Comparison of ENCODE assay signal across 17 cellular contexts in genomic region chr2:236558999-236559978, GRCh38. TPM values are rescaled to one million over a fixed set of nuclear protein-coding genes. Genes with fewer than 3 reads are reported as not detected.
DNase-seq lines count a peak whose midpoint lies in the region; ATAC-seq and TF ChIP-seq lines count a peak whose summit lies in the region.
"Had no signal": no experiment of that assay in that cellular context is flagged by ENCODE, and none has a peak within 500 bp of the region (broad histone marks: within the 10 kb centered on the region; RNA-seq: fewer than 3 reads in every experiment).

No MANE protein-coding gene starts in this region.

- H3K23ac ChIP-seq in neuronal stem cell (ENCODE audit: low read depth, low read length, poor library complexity): no peak overlapping the region

- peak overlapping the region; percentile 8 for H3K27ac Mint-ChIP-seq in osteocyte (ENCODE audit: unreplicated experiment)
- H3K27ac Mint-ChIP-seq: HFFc6 had no signal

- no peak overlapping the region for H2BK5ac ChIP-seq in neuronal stem cell (ENCODE audit: low read length)

- peaks cover 18% of the 10 kb centered on the region for H3K36me3 Mint-ChIP-seq in activated T-cell treated with anti-CD3 and anti-CD28 coated beads, Interleukin-2, amount 50 U/mL, for 4 hours (ENCODE audit: insufficient read depth)
- H3K36me3 Mint-ChIP-seq in osteocyte (ENCODE audit: unreplicated experiment): peaks cover 2% of the 10 kb centered on the region

- no peak overlapping the region for H3K4me2 ChIP-seq in neuronal stem cell (ENCODE audit: insufficient read depth, low read length, poor library complexity, severe bottlenecking)

- no peak for TF ChIP-seq CTCF in osteocyte (IDR thresholded peaks at IDR 0.05)

- no CpG with 5 or more reads among the region's 6 CpGs for whole genome bisulfite sequencing in neuronal stem cell (ENCODE audit: extremely low coverage in 2 of 2, insufficient read length in 2 of 2, insufficient replicate concordance in 1 of 2), 2 donors

- no peak overlapping the region for H2BK12ac ChIP-seq in neuronal stem cell (ENCODE audit: low read length)

- H4K91ac ChIP-seq in neuronal stem cell (ENCODE audit: low read depth, low read length, poor library complexity): no peak overlapping the region

- no peaks in the 10 kb centered on the region for H3K4me1 ChIP-seq in neuronal stem cell (ENCODE audit: control insufficient read depth in 2 of 2, insufficient read depth in 1 of 2, low read depth in 1 of 2, low read length in 2 of 2)
- H3K4me1 ChIP-seq: ascending aorta, SJSA1 had no signal

- H2AFZ ChIP-seq in neuronal stem cell (ENCODE audit: low read length): no peak overlapping the region

- no peaks in the 10 kb centered on the region for H3K27me3 ChIP-seq in neuronal stem cell (ENCODE audit: control insufficient read depth in 3 of 3, insufficient read depth in 3 of 3, low read depth in 1 of 3, low read length in 3 of 3)
- H3K27me3 ChIP-seq: ascending aorta, SJSA1 had no signal

- no peaks in the 10 kb centered on the region for H3K27me3 Mint-ChIP-seq in activated T-cell treated with anti-CD3 and anti-CD28 coated beads, Interleukin-2, amount 50 U/mL, for 4 hours (ENCODE audit: low read depth)
- peaks cover 13% of the 10 kb centered on the region for H3K27me3 Mint-ChIP-seq in osteocyte (ENCODE audit: unreplicated experiment)

- DNase-seq in activated T-cell treated with anti-CD3 and anti-CD28 coated beads, Interleukin-2, amount 50 U/mL, for 4 hours: no peak
- no peak for DNase-seq in activated T-cell treated with anti-CD3 and anti-CD28 coated beads, Interleukin-2, amount 50 U/mL, for 1 hour
- DNase-seq in osteocyte (ENCODE audit: extremely low spot score, unreplicated experiment) (no peak), neuronal stem cell (ENCODE audit: low spot score) (no peak), inferior parietal cortex (ENCODE audit: extremely low spot score) (no peak), foreskin melanocyte (no peak)
- DNase-seq: ACHN; dermis blood vessel endothelial cell; HFFc6; posterior cingulate gyrus; stimulated activated CD4-positive, alpha-beta T cell treated with anti-CD3 and anti-CD28 coated beads, Interleukin-12 subunit alpha, Interleukin-12 subunit beta, amount 100 ng/mL, for 4 hours; trophoblast cell had no signal

- no peak overlapping the region for H2BK120ac ChIP-seq in neuronal stem cell (ENCODE audit: low read depth, low read length)

- no peak overlapping the region for H3K14ac ChIP-seq in neuronal stem cell (ENCODE audit: low read length)

- H3K4ac ChIP-seq in neuronal stem cell (ENCODE audit: low read length): no peak overlapping the region

- H3K4me1 Mint-ChIP-seq in activated T-cell treated with anti-CD3 and anti-CD28 coated beads, Interleukin-2, amount 50 U/mL, for 4 hours (ENCODE audit: low read depth): peaks cover 44% of the 10 kb centered on the region
- H3K4me1 Mint-ChIP-seq in osteocyte (ENCODE audit: unreplicated experiment): peaks cover 9% of the 10 kb centered on the region

- H3K9me3 Mint-ChIP-seq in activated T-cell treated with anti-CD3 and anti-CD28 coated beads, Interleukin-2, amount 50 U/mL, for 4 hours: peaks cover 3% of the 10 kb centered on the region
- H3K9me3 Mint-ChIP-seq in osteocyte (ENCODE audit: unreplicated experiment): peaks cover 13% of the 10 kb centered on the region

- H3K79me1 ChIP-seq in neuronal stem cell (ENCODE audit: low read depth, low read length): no peaks in the 10 kb centered on the region

- H4K8ac ChIP-seq in neuronal stem cell (ENCODE audit: low read depth, low read length): no peak overlapping the region

- ATAC-seq in activated T-cell treated with anti-CD3 and anti-CD28 coated beads, Interleukin-2, amount 50 U/mL, for 4 hours: peak; percentile 72 to 79
- ATAC-seq in GM21529 (IDR thresholded peaks at IDR 0.05; ENCODE audit: unreplicated experiment): peak; percentile 67
- ATAC-seq in HG03565 (IDR thresholded peaks at IDR 0.05; ENCODE audit: unreplicated experiment): peak; percentile 41

- H3K9ac ChIP-seq in neuronal stem cell (ENCODE audit: low read depth, low read length, poor library complexity): no peak overlapping the region

- H2BK15ac ChIP-seq in neuronal stem cell (ENCODE audit: low read length): no peak overlapping the region

- H3K18ac ChIP-seq in neuronal stem cell (ENCODE audit: low read length): no peak overlapping the region

- no peak overlapping the region for H3K27ac ChIP-seq in neuronal stem cell (replicated peaks; ENCODE audit: low read length)
- H3K27ac ChIP-seq: ascending aorta, HL-60, SJSA1 had no signal

- H3K9me3 ChIP-seq in neuronal stem cell (replicated peaks in 1 of 2; ENCODE audit: control insufficient read depth in 2 of 2, insufficient read depth in 1 of 2, low read depth in 1 of 2, low read length in 2 of 2): peaks cover 0 to 7% of the 10 kb centered on the region in 2 donors
- H3K9me3 ChIP-seq: ascending aorta had no signal

- H3K4me3 Mint-ChIP-seq in activated T-cell treated with anti-CD3 and anti-CD28 coated beads, Interleukin-2, amount 50 U/mL, for 4 hours: peak overlapping the region; percentile 42
- no peak overlapping the region for H3K4me3 Mint-ChIP-seq in osteocyte (ENCODE audit: unreplicated experiment)
- H3K4me3 Mint-ChIP-seq: HFFc6 had no signal

- H3K4me3 ChIP-seq in neuronal stem cell (ENCODE audit: low read length in 2 of 2): no peak overlapping the region
- H3K4me3 ChIP-seq: ascending aorta, SJSA1 had no signal

- H2AK5ac ChIP-seq in neuronal stem cell (ENCODE audit: low read depth, low read length): no peak overlapping the region

- H3K36me3 ChIP-seq in neuronal stem cell (replicated peaks in 1 of 2; ENCODE audit: control insufficient read depth in 2 of 2, insufficient read depth in 2 of 2, low read length in 2 of 2): no peaks in the 10 kb centered on the region
- H3K36me3 ChIP-seq: ascending aorta, SJSA1 had no signal

RNA-seq across cellular contexts. Expression of gene ACKR3, which starts 10.3 kb away (rescaled TPM):
- under 1 TPM; 0.16 to 0.73 (median 0.33) TPM for total RNA-seq in activated T-cell treated with anti-CD3 and anti-CD28 coated beads, Interleukin-2, amount 50 U/mL, for 4 hours
- total RNA-seq in osteocyte: 36.9 and 40.5 TPM in 2 replicates
- 4.4 TPM for polyA plus RNA-seq in neuronal stem cell (2013, experiment 1 of 2)
- polyA plus RNA-seq in neuronal stem cell (2013, experiment 2 of 2): 4.3 TPM

Comparison
In these comparisons a context has a peak if more than half of its experiments do, and no peak if none do; other contexts are left out.
1. RNA of gene ACKR3, which starts 10.3 kb away (total RNA-seq): 36.9 to 40.5 TPM in osteocyte; 0.16 to 0.73 TPM in activated T-cell treated with anti-CD3 and anti-CD28 coated beads, Interleukin-2, amount 50 U/mL, for 4 hours; every median in the first group is over 10 times any median in the second.
2. Peak in every context shown above with its lines, with median percentiles within 50 percentile points of each other: ATAC-seq.